Comparison of ENCODE assay signal across 2 cellular contexts in genomic region chr19:29241324-29241723, GRCh38.
TF ChIP-seq lines count a peak whose summit lies in the region.

No MANE protein-coding gene starts in this region.

TF ChIP-seq in HepG2, 621 proteins besides CTCF, POLR2A, EP300 and RAD21:
- no peak for TF ChIP-seq PTBP1 (IDR thresholded peaks at IDR 0.05; ENCODE audit: low read depth, low read length, poor library complexity, severe bottlenecking)
- TF ChIP-seq ZNF329 (CRISPR knock-in tag; IDR thresholded peaks at IDR 0.05; ENCODE audit: low read depth) = peak; percentile 72; the same call in 1 of the 2 replicates
- TF ChIP-seq PHF8 (CRISPR knock-in tag; IDR thresholded peaks at IDR 0.05) = no peak
- TF ChIP-seq ZNF24 (IDR thresholded peaks at IDR 0.05) = no peak

TF ChIP-seq in K562, 482 proteins besides CTCF, POLR2A, EP300 and RAD21:
- TF ChIP-seq, protein P1, sequence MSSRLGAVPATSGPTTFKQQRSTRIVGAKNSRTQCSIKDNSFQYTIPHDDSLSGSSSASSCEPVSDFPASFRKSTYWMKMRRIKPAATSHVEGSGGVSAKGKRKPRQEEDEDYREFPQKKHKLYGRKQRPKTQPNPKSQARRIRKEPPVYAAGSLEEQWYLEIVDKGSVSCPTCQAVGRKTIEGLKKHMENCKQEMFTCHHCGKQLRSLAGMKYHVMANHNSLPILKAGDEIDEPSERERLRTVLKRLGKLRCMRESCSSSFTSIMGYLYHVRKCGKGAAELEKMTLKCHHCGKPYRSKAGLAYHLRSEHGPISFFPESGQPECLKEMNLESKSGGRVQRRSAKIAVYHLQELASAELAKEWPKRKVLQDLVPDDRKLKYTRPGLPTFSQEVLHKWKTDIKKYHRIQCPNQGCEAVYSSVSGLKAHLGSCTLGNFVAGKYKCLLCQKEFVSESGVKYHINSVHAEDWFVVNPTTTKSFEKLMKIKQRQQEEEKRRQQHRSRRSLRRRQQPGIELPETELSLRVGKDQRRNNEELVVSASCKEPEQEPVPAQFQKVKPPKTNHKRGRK (tag; IDR thresholded peaks at IDR 0.05) = peak; percentile 50; the same call in 1 of the 2 replicates
- TF ChIP-seq, protein P2, sequence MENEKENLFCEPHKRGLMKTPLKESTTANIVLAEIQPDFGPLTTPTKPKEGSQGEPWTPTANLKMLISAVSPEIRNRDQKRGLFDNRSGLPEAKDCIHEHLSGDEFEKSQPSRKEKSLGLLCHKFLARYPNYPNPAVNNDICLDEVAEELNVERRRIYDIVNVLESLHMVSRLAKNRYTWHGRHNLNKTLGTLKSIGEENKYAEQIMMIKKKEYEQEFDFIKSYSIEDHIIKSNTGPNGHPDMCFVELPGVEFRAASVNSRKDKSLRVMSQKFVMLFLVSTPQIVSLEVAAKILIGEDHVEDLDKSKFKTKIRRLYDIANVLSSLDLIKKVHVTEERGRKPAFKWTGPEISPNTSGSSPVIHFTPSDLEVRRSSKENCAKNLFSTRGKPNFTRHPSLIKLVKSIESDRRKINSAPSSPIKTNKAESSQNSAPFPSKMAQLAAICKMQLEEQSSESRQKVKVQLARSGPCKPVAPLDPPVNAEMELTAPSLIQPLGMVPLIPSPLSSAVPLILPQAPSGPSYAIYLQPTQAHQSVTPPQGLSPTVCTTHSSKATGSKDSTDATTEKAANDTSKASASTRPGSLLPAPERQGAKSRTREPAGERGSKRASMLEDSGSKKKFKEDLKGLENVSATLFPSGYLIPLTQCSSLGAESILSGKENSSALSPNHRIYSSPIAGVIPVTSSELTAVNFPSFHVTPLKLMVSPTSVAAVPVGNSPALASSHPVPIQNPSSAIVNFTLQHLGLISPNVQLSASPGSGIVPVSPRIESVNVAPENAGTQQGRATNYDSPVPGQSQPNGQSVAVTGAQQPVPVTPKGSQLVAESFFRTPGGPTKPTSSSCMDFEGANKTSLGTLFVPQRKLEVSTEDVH (IDR thresholded peaks at IDR 0.05; ENCODE audit: low read depth, partially characterized antibody) = no peak
